In the genomic region with DNA sequence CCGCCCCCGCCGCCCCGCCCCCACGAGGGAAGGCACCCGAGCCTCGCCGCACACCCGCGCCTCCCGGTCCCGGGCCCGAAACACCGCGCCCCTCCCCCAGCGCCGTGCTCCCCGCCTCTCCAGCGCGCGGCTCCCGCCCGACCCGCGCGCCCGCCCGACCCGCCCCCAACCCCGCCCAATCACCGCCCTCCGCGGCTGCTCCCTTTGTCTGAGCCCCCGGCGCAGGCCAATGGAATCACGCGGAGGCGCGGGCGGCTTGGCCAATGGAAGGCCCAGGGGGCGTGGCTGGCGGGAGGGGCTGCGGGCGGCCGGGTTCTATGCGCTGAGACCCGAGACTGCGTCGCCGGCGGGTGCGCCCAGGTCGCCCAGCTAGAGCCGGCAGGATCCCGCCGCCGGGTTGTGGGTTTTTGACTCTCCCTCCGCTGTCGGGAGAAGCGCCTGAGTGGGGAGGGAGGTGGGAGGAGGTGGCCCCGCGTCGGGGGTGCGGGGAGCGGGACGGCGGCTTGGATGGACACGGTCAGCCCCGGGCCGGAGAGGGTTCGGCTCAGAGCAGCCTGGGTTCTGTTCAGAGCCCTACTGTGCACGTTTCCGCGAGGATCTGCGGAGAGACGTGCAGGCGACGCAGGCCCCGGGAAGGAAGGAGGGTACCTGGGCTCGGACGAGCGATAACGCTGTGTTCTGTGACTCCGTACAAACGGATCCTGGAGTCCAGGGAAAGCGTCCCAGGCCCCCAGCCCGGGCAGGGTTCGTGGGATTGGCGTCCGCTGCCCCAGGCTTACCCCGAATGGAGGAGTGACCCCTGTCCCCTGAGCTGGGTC, we compare ENCODE assay signal across 1 cellular context.
TF ChIP-seq lines count a peak whose summit lies in the region.

No MANE protein-coding gene starts in this region.

TF ChIP-seq in H1, 55 proteins besides CTCF, POLR2A, EP300 and RAD21 (continued from another document):
- TF ChIP-seq RFX5 (IDR thresholded peaks at IDR 0.05; ENCODE audit: borderline replicate concordance, low read depth, low read length): no peak
- TF ChIP-seq KDM1A (IDR thresholded peaks at IDR 0.05; ENCODE audit: borderline replicate concordance, low read length): no peak
- TF ChIP-seq CTBP2 (IDR thresholded peaks at IDR 0.05; ENCODE audit: borderline replicate concordance, insufficient read depth, insufficient read length, low read length): no peak
- 0 out of 2 replicates have a peak, but pooled peaks have one; percentile 23 for TF ChIP-seq POLR2AphosphoS5 (IDR thresholded peaks at IDR 0.05; ENCODE audit: low read depth, low read length)
- TF ChIP-seq KDM4A (IDR thresholded peaks at IDR 0.05; ENCODE audit: low read depth, low read length, severe bottlenecking): peak; percentile 72
- no peak; a peak in 1 of 4 replicates for TF ChIP-seq SIN3A (conservative IDR thresholded peaks at IDR 0.05 in 1 of 2, IDR thresholded peaks at IDR 0.05 in 1 of 2; ENCODE audit: low read depth in 1 of 2, low read length in 2 of 2)
- TF ChIP-seq BACH1 (IDR thresholded peaks at IDR 0.05; ENCODE audit: low read length): no peak
- no peak for TF ChIP-seq GTF2F1 (IDR thresholded peaks at IDR 0.05; ENCODE audit: borderline replicate concordance, low read depth, low read length)
- peak; percentile 63; the same call in 1 of the 2 replicates for TF ChIP-seq SP1 (IDR thresholded peaks at IDR 0.05; ENCODE audit: low read depth, low read length)
- peak; percentile 38; the same call in 1 of the 2 replicates for TF ChIP-seq E2F6 (IDR thresholded peaks at IDR 0.05)
- TF ChIP-seq MAX (IDR thresholded peaks at IDR 0.05): peak; percentile 59
- peak; percentile 58; the same call in 1 of the 2 replicates for TF ChIP-seq TBP (IDR thresholded peaks at IDR 0.05; ENCODE audit: low read depth, low read length)
- no peak for TF ChIP-seq CHD7 (IDR thresholded peaks at IDR 0.05; ENCODE audit: insufficient replicate concordance, low read length)
- peak; percentile 60 for TF ChIP-seq ASH2L (IDR thresholded peaks at IDR 0.05; ENCODE audit: low read length)
- TF ChIP-seq RXRA (IDR thresholded peaks at IDR 0.05; ENCODE audit: insufficient read depth, low read depth, low read length): no peak
- TF ChIP-seq SIRT6 (IDR thresholded peaks at IDR 0.05; ENCODE audit: low read length): no peak
- no peak for TF ChIP-seq HDAC2 (IDR thresholded peaks at IDR 0.05; ENCODE audit: borderline replicate concordance in 1 of 2, low read depth in 2 of 2, low read length in 2 of 2)
- TF ChIP-seq ZNF274 (IDR thresholded peaks at IDR 0.05; ENCODE audit: borderline replicate concordance, extremely low read depth, low read length): no peak
- no peak; the same call in 1 of the 2 replicates for TF ChIP-seq PHF8 (conservative IDR thresholded peaks at IDR 0.05; ENCODE audit: low read depth, low read length)
- no peak for TF ChIP-seq EZH2 (IDR thresholded peaks at IDR 0.05; ENCODE audit: low read depth, low read length, severe bottlenecking)
- TF ChIP-seq NANOG (IDR thresholded peaks at IDR 0.05; ENCODE audit: insufficient read depth, low read depth, low read length, poor library complexity, severe bottlenecking): no peak
- 0 out of 2 replicates have a peak, but pooled peaks have one; percentile 55 for TF ChIP-seq RBBP5 (IDR thresholded peaks at IDR 0.05; ENCODE audit: borderline replicate concordance, low read depth, low read length)
- TF ChIP-seq BCL11A (IDR thresholded peaks at IDR 0.05; ENCODE audit: low read depth in 2 of 2, low read length in 2 of 2): no peak
- peak; percentile 75; the same call in 1 of the 2 replicates for TF ChIP-seq CREB1 (IDR thresholded peaks at IDR 0.05)
- TF ChIP-seq NRF1 (IDR thresholded peaks at IDR 0.05; ENCODE audit: low read depth, low read length): no peak
- TF ChIP-seq CBX5 (IDR thresholded peaks at IDR 0.05; ENCODE audit: low read depth, low read length): no peak
- TF ChIP-seq JUND (IDR thresholded peaks at IDR 0.05; ENCODE audit: low read length): no peak
- TF ChIP-seq TAF7 (optimal IDR thresholded peaks at IDR 0.05; ENCODE audit: borderline replicate concordance, low read depth, low read length): peak; percentile 53
- TF ChIP-seq SIX5 (IDR thresholded peaks at IDR 0.05; ENCODE audit: low read depth, low read length): no peak
- TF ChIP-seq GABPA (IDR thresholded peaks at IDR 0.05; ENCODE audit: borderline replicate concordance, insufficient read depth, low read length): no peak
- no peak for TF ChIP-seq KDM5A (IDR thresholded peaks at IDR 0.05; ENCODE audit: low read length)
- peak; percentile 80 for TF ChIP-seq TAF1 (IDR thresholded peaks at IDR 0.05; ENCODE audit: low read depth, low read length)
- no peak for TF ChIP-seq YY1 (IDR thresholded peaks at IDR 0.05; ENCODE audit: low read depth, low read length)
- TF ChIP-seq BRCA1 (IDR thresholded peaks at IDR 0.05; ENCODE audit: low read depth, low read length): no peak
- no peak for TF ChIP-seq MAFK (IDR thresholded peaks at IDR 0.05; ENCODE audit: low read depth, low read length)
- no peak for TF ChIP-seq FOSL1 (IDR thresholded peaks at IDR 0.05; ENCODE audit: insufficient read depth, low read depth, low read length)
